ENCODE assay signal across 18 cellular contexts in genomic region chr13:59480857-59481256, GRCh38.
"Had no signal": no experiment of that assay in that cellular context is flagged by ENCODE, and none has a peak within 500 bp of the region (broad histone marks: within the 10 kb centered on the region; RNA-seq: fewer than 3 reads in every experiment).

No MANE protein-coding gene starts in this region.

- FAIRE-seq: pancreas had no signal

- H3K27me3 ChIP-seq: pancreas, tibial nerve, uterus had no signal

- H3K4me3 ChIP-seq: dorsolateral prefrontal cortex, pancreas, tibial nerve, uterus had no signal

- DNase-seq: activated CD4-positive, alpha-beta T cell treated with anti-CD3 and anti-CD28 coated beads, Interleukin-2, amount 10 ng/mL, durations not matched to agents 24 days and 14 days; activated CD4-positive, CD25-positive, alpha-beta regulatory T cell; activated CD8-positive, alpha-beta memory T cell treated with anti-CD3 and anti-CD28 coated beads, Interleukin-2, amount 50 U/mL, for 48 hours; activated gamma-delta T cell; activated T-cell treated with anti-CD3 and anti-CD28 coated beads, Interleukin-2, amount 50 U/mL, for 72 hours; amniotic stem cell; dorsolateral prefrontal cortex; hippocampal formation; mesenchymal stem cell; pancreas; stimulated activated CD4-positive, alpha-beta T cell treated with anti-CD3 and anti-CD28 coated beads, Interleukin-15, amount 100 ng/mL, for 24 hours; stimulated activated CD4-positive, alpha-beta T cell treated with anti-CD3 and anti-CD28 coated beads, Interleukin-4, amount 100 ng/mL, for 1 hour; stimulated activated naive CD4-positive, alpha-beta T cell; T-helper 2 cell; uterus had no signal

- H3K36me3 ChIP-seq: pancreas, tibial nerve, uterus had no signal

- H3K27ac ChIP-seq: dorsolateral prefrontal cortex, pancreas, tibial nerve, uterus had no signal

- H3K9me3 ChIP-seq: pancreas, tibial nerve, uterus had no signal

- ATAC-seq: activated naive CD4-positive, alpha-beta T cell treated with anti-CD3 and anti-CD28 coated beads, Interleukin-2, amount 50 U/mL, for 72 hours; activated T-cell treated with anti-CD3 and anti-CD28 coated beads, Interleukin-2, amount 50 U/mL, for 72 hours; esophagus mucosa; pancreas had no signal

- H3K4me1 ChIP-seq: uterus had no signal
